Comparison of ENCODE assay signal across 8 cellular contexts in genomic region chr13:34076943-34077703, GRCh38.
DNase-seq lines count a peak whose midpoint lies in the region; ATAC-seq and TF ChIP-seq lines count a peak whose summit lies in the region.

No MANE protein-coding gene starts in this region.

- CTCF ChIA-PET in BJ (lab: Yijun Ruan, JAX) (interaction anchor here (0.6 to 4.0 kb wide), 16 partner anchors 9 to 1083 kb away, joined by 3 to 43 read pairs (median 4); no protein-coding TSS in a partner anchor), HEK293T (lab: Yijun Ruan, JAX) (interaction anchor here (0.9 to 1.6 kb wide), 4 partner anchors 12 to 1075 kb away, joined by 3 read pairs; no protein-coding TSS in a partner anchor)

- TF ChIP-seq CTCF in BJ (IDR thresholded peaks at IDR 0.05; ENCODE audit: insufficient read depth, low read depth, low read length) (peak; percentile 58), tibial artery (IDR thresholded peaks at IDR 0.05) (peak; percentile 25 to 29), omental fat pad (IDR thresholded peaks at IDR 0.05) (no peak)

- ATAC-seq in left ventricle myocardium superior (peak; percentile 32), GM21825 (IDR thresholded peaks at IDR 0.05; ENCODE audit: unreplicated experiment) (no peak), omental fat pad (ENCODE audit: low FRiP score) (no peak)

- no peak overlapping the region for H3K27ac ChIP-seq in tibial artery

- H3K27me3 ChIP-seq in BJ (ENCODE audit: control insufficient read depth, insufficient read depth, low read length) (no peaks in the 10 kb centered on the region), tibial artery (no peaks in the 10 kb centered on the region)

- POLR2A ChIA-PET in BJ (lab: Charles Lee), result interaction anchor here (0.5 to 0.6 kb wide), 2 partner anchors 21 to 873 kb away, joined by 3 to 5 read pairs; no protein-coding TSS in a partner anchor
- POLR2A ChIA-PET in HEK293T (lab: Yijun Ruan, JAX), result no interaction called here

- H3K4me3 ChIP-seq in BJ (ENCODE audit: low read depth, low read length) (no peak overlapping the region), tibial artery (no peak overlapping the region)

- intact Hi-C loops in left ventricle myocardium superior (cut with micrococcal nuclease) (loop anchor here (5.0 kb wide), 1 partner anchor 145 kb away; no protein-coding TSS in a partner anchor), tibial artery (cut with DNase I; ENCODE audit: low total_unique reads) (no loop called here)

- H3K36me3 ChIP-seq in BJ (ENCODE audit: control insufficient read depth, insufficient read depth, low read length) (no peaks in the 10 kb centered on the region), tibial artery (no peaks in the 10 kb centered on the region)

- H3K4me1 ChIP-seq in tibial artery, result peaks cover 0 to 20% (median 6%) of the 10 kb centered on the region in 4 donors

- peaks cover 0 to 7% (median 0%) of the 10 kb centered on the region in 3 donors for H3K9me3 ChIP-seq in tibial artery

- DNase-seq in BJ (ENCODE audit: low read depth) (peak; percentile 55), HEK293T (ENCODE audit: extremely low spot score) (peak; percentile 12), SHP77 treated with DMSO at 0.1 percent for 48 hours (lab: John Stamatoyannopoulos, UW) (peak; percentile 3), left ventricle myocardium superior (no peak), tibial artery (no peak), omental fat pad (ENCODE audit: low spot score) (no peak), occipital lobe (lab: John Stamatoyannopoulos, UW) (no peak)

TF ChIP-seq in HEK293T, 16 proteins besides CTCF, POLR2A, EP300 and RAD21:
- no peak; the same call in 1 of the 2 replicates for TF ChIP-seq ZNF384 (IDR thresholded peaks at IDR 0.05)
- no peak for TF ChIP-seq ARNT (IDR thresholded peaks at IDR 0.05)
- no peak for TF ChIP-seq FOXK2 (IDR thresholded peaks at IDR 0.05)
- TF ChIP-seq BHLHE40 (IDR thresholded peaks at IDR 0.05; ENCODE audit: borderline replicate concordance), result no peak

Comparison
In these comparisons a context has a peak if more than half of its experiments do, and no peak if none do; other contexts are left out.
1. DNase-seq: peak in BJ (single experiment), HEK293T (single experiment) and SHP77 treated with DMSO at 0.1 percent for 48 hours (single experiment); none in left ventricle myocardium superior (single experiment), tibial artery (0 of 2), omental fat pad (single experiment) and occipital lobe (single experiment).
2. CTCF ChIP-seq: peak in BJ (single experiment) and tibial artery (2 of 2); none in omental fat pad (0 of 3).